Comparison of ENCODE assay signal across 1 cellular context in genomic region chr21:39094847-39095525, GRCh38.
TF ChIP-seq lines count a peak whose summit lies in the region.

No MANE protein-coding gene starts in this region.

TF ChIP-seq in HepG2, 621 proteins besides CTCF, POLR2A, EP300 and RAD21 (continued from another document and continues in another):
- TF ChIP-seq NFAT5 (CRISPR knock-in tag; IDR thresholded peaks at IDR 0.05) (no peak), ZNF33A (CRISPR knock-in tag; IDR thresholded peaks at IDR 0.05; ENCODE audit: borderline replicate concordance) (no peak), FOXC1 (CRISPR knock-in tag; IDR thresholded peaks at IDR 0.05; ENCODE audit: borderline replicate concordance) (no peak; the same call in 1 of the 2 replicates), ZBTB26 (CRISPR knock-in tag; IDR thresholded peaks at IDR 0.05; ENCODE audit: borderline replicate concordance) (no peak), SAP130 (CRISPR knock-in tag; IDR thresholded peaks at IDR 0.05; ENCODE audit: low read depth) (peak; percentile 87), PRDM15 (CRISPR knock-in tag; IDR thresholded peaks at IDR 0.05) (peak; percentile 38; the same call in 1 of the 2 replicates), ZNF720 (CRISPR knock-in tag; IDR thresholded peaks at IDR 0.05) (no peak), SMYD3 (CRISPR knock-in tag; IDR thresholded peaks at IDR 0.05) (no peak), ZFP90 (CRISPR knock-in tag; IDR thresholded peaks at IDR 0.05; ENCODE audit: borderline replicate concordance) (peak; percentile 66; the same call in 1 of the 2 replicates), SP140L (CRISPR knock-in tag; IDR thresholded peaks at IDR 0.05; ENCODE audit: borderline replicate concordance) (no peak), NR2C2 (CRISPR knock-in tag; IDR thresholded peaks at IDR 0.05; ENCODE audit: borderline replicate concordance) (peak; percentile 38; the same call in 1 of the 2 replicates), AFF4 (CRISPR knock-in tag; IDR thresholded peaks at IDR 0.05) (0 out of 2 replicates have a peak, but pooled peaks have one; percentile 30), MEF2D (CRISPR knock-in tag; IDR thresholded peaks at IDR 0.05) (peak; percentile 92), CCDC6 (CRISPR knock-in tag; IDR thresholded peaks at IDR 0.05) (0 out of 2 replicates have a peak, but pooled peaks have one; percentile 20), ZNF407 (CRISPR knock-in tag; IDR thresholded peaks at IDR 0.05; ENCODE audit: not compliant biosample characterization) (no peak), PHF8 (CRISPR knock-in tag; IDR thresholded peaks at IDR 0.05) (0 out of 2 replicates have a peak, but pooled peaks have one; percentile 31), TRAFD1 (CRISPR knock-in tag; IDR thresholded peaks at IDR 0.05; ENCODE audit: borderline replicate concordance) (no peak), ZBTB33 (CRISPR knock-in tag; IDR thresholded peaks at IDR 0.05) (no peak; the same call in 1 of the 2 replicates), TOE1 (CRISPR knock-in tag; IDR thresholded peaks at IDR 0.05) (no peak), TMF1 (CRISPR knock-in tag; IDR thresholded peaks at IDR 0.05; ENCODE audit: low read depth) (no peak), ZNF446 (CRISPR knock-in tag; IDR thresholded peaks at IDR 0.05) (no peak), ZNF703 (CRISPR knock-in tag; IDR thresholded peaks at IDR 0.05; ENCODE audit: borderline replicate concordance) (no peak), ZNF777 (CRISPR knock-in tag; IDR thresholded peaks at IDR 0.05) (no peak), ATF7 (IDR thresholded peaks at IDR 0.05) (peak; percentile 68), ATF7 (CRISPR knock-in tag; IDR thresholded peaks at IDR 0.05) (peak; percentile 55; the same call in 1 of the 2 replicates), CHCHD3 (CRISPR knock-in tag; IDR thresholded peaks at IDR 0.05) (no peak), ZNF709 (CRISPR knock-in tag; IDR thresholded peaks at IDR 0.05) (no peak)
